14 cellular contexts compared by ENCODE assay signal in the genomic region with DNA sequence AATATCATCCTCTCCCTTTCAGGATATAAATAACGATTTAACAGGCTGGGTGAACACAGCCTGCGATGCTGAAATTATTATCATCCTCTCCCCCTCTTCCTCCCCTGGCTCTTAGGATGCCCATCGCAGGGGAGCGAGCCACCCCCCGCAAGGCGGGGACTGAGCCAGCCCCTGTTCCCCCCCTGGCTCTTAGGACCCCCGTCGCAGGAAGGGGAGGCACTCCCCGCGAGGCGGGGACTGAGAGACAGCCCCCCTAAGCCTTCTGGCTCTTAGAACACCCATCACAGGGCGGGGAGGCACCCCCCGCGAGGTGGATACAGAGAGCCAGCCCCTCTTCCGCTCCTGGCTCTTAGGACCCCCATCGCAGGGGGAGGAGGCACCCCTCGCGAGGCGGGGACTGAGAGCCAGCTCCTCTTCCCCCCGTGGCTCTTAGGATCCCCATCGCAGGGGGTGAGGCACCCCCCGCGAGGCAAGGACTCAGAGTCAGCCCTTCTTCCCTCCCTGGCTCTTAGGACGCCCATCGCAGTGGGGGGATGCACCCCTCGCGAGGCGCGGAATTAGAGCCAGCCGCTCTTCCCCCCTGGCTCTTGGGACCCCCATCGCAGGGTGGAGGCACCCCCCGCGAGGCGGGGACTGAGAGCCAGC. TPM values are rescaled to one million over a fixed set of nuclear protein-coding genes. Genes with fewer than 3 reads are reported as not detected.
"Had no signal": no experiment of that assay in that cellular context is flagged by ENCODE, and none has a peak within 500 bp of the region (broad histone marks: within the 10 kb centered on the region; RNA-seq: fewer than 3 reads in every experiment).

No MANE protein-coding gene starts in this region.

RNA-seq across cellular contexts. Expression of a gene that starts 21.9 kb away (rescaled TPM):
- total RNA-seq: activated B cell treated with CpG ODN at 0.5 μM for 24 hours; activated CD4-positive, alpha-beta memory T cell treated with anti-CD3 and anti-CD28 coated beads for 36 hours; activated CD8-positive, alpha-beta memory T cell treated with anti-CD3 and anti-CD28 coated beads for 36 hours; activated CD8-positive, alpha-beta memory T cell treated with anti-CD3 and anti-CD28 coated beads, Interleukin-2, amount 10 ng/mL, durations not matched to agents 7 days and 5 days; activated CD8-positive, alpha-beta T cell treated with anti-CD3 and anti-CD28 coated beads, Interleukin-2, amount 10 ng/mL, durations not matched to agents 7 days and 5 days; activated naive CD4-positive, alpha-beta T cell treated with anti-CD3 and anti-CD28 coated beads for 36 hours; activated naive CD8-positive, alpha-beta T cell treated with anti-CD3 and anti-CD28 coated beads for 36 hours; activated T-helper 2 cell treated with anti-CD3 and anti-CD28 coated beads, Interferon-gamma antibody, Interleukin-2, Interleukin-4, amounts not matched to agents 10 μg/mL and 5 μg/mL and 100 μg/mL, durations not matched to agents 14 hours and 24 hours and 36 hours; ascending aorta; colonic mucosa; endodermal cell; epithelial cell of proximal tubule; esophagus mucosa; T-helper 17 cell had no signal
